Comparison of ENCODE assay signal across 28 cellular contexts in the genomic region with DNA sequence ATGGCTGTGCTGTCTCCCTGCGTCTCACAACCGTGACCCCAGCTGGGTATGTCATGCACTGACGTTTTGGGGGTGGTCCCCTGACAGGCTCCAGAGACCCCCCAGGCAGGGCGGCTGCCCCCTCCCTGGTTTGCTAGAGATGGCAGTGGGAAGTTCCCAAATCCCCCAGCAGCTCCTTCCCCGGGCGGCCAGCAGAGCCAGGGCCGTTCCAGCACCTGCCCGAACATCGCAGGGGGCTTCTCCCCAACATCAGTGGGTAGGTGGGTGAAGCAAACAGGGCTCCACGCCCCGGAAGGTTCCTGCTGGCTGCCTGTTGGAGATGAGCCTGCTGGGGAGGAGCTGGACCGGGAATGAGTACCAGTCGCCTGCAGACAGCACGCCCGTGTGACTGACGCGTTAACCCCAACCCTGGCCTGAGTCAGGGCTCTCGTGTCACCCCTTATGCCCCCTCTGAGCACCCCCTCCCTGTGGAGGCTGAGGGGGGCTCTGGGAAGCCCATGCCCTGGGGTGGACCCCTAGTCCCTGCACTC. TPM values are rescaled to one million over a fixed set of nuclear protein-coding genes. Genes with fewer than 3 reads are reported as not detected.
DNase-seq lines count a peak whose midpoint lies in the region; ATAC-seq, FAIRE-seq and TF ChIP-seq lines count a peak whose summit lies in the region.
"Had no signal": no experiment of that assay in that cellular context is flagged by ENCODE, and none has a peak within 500 bp of the region (broad histone marks: within the 10 kb centered on the region; RNA-seq: fewer than 3 reads in every experiment).

No MANE protein-coding gene starts in this region.

- dilution Hi-C loops in IMR-90 (cut with HindIII; ENCODE audit: low sequenced_read_pairs, unreplicated experiment): no loop called here

- H2BK5ac ChIP-seq in IMR-90 (ENCODE audit: low read depth, low read length, poor library complexity, severe bottlenecking): no peak overlapping the region

- no peak overlapping the region for H3K27ac ChIP-seq in right cardiac atrium (ENCODE audit: low read length)
- no peak overlapping the region for H3K27ac ChIP-seq in IMR-90 (ENCODE audit: insufficient read depth, low read length)
- H3K27ac ChIP-seq in kidney (ENCODE audit: low read depth in 2 of 2, low read length in 2 of 2): no peak overlapping the region
- no peak overlapping the region for H3K27ac ChIP-seq in gastroesophageal sphincter
- H3K27ac ChIP-seq: BLaER1 had no signal

- H3K4me3 ChIP-seq in right cardiac atrium (ENCODE audit: low read length): no peak overlapping the region
- no peak overlapping the region for H3K4me3 ChIP-seq in IMR-90 (ENCODE audit: insufficient read depth, low read depth, low read length)
- no peak overlapping the region for H3K4me3 ChIP-seq in kidney (ENCODE audit: low read length in 2 of 2)
- no peak overlapping the region for H3K4me3 ChIP-seq in gastroesophageal sphincter
- H3K4me3 ChIP-seq: BLaER1, GM12878 had no signal

- no peaks in the 10 kb centered on the region for H3K79me1 ChIP-seq in IMR-90 (ENCODE audit: low read depth in 1 of 2, low read length in 2 of 2)

- H3K9me1 ChIP-seq in IMR-90 (ENCODE audit: insufficient read depth, low read length): peaks cover 2% of the 10 kb centered on the region; the same call in 1 of the 2 replicates

- CTCF ChIA-PET in IMR-90 (lab: Yijun Ruan, JAX): no interaction called here

- H3K23ac ChIP-seq in IMR-90 (ENCODE audit: low read depth, low read length): no peak overlapping the region

- peaks cover 43 to 63% of the 10 kb centered on the region in 2 donors for H3K36me3 Mint-ChIP-seq in stimulated activated naive B cell treated with anti-CD40 and anti-IgM and Interleukin-4, amounts not matched to agents 10 μg/mL and 1 μg/mL and 100 μg/mL, for 72 hours

- in situ Hi-C loops in IMR-90 (cut with MboI; ENCODE audit: low sequenced_read_pairs): no loop called here

- no peak overlapping the region for H4K8ac ChIP-seq in IMR-90 (ENCODE audit: low read depth in 2 of 2, low read length in 2 of 2)

- H3K18ac ChIP-seq in IMR-90 (ENCODE audit: low read depth, low read length): no peak overlapping the region

- H3K9me3 Mint-ChIP-seq in stimulated activated naive B cell treated with anti-CD40 and anti-IgM and Interleukin-4, amounts not matched to agents 10 μg/mL and 1 μg/mL and 100 μg/mL, for 72 hours: no peaks in the 10 kb centered on the region
- H3K9me3 Mint-ChIP-seq: CD14-positive monocyte; CD4-positive, CD25-positive, alpha-beta regulatory T cell; CD8-positive, alpha-beta memory T cell had no signal

- no peak overlapping the region for H2BK120ac ChIP-seq in IMR-90 (ENCODE audit: low read depth, low read length)

- H3K56ac ChIP-seq in IMR-90 (ENCODE audit: extremely low read depth, insufficient read depth, low read length): no peak overlapping the region

- H3K9me3 ChIP-seq in right cardiac atrium (ENCODE audit: control insufficient read depth, low read length) (no peaks in the 10 kb centered on the region), IMR-90 (ENCODE audit: control insufficient read depth, insufficient read depth, low read length) (no peaks in the 10 kb centered on the region), kidney (ENCODE audit: control insufficient read depth in 1 of 2, low read length in 2 of 2) (no peaks in the 10 kb centered on the region), gastroesophageal sphincter (no peaks in the 10 kb centered on the region)
- H3K9me3 ChIP-seq: BE2C, BLaER1 had no signal

- no peak overlapping the region for H3K4ac ChIP-seq in IMR-90 (ENCODE audit: low read depth, low read length)

- TF ChIP-seq EP300 in gastroesophageal sphincter (IDR thresholded peaks at IDR 0.05): no peak

- H3K9ac ChIP-seq in IMR-90 (ENCODE audit: low read depth, low read length): no peak overlapping the region
- no peak overlapping the region for H3K9ac ChIP-seq in kidney (ENCODE audit: low read length in 2 of 2)
- H3K9ac ChIP-seq: BLaER1 had no signal

- no peak overlapping the region for H3K4me2 ChIP-seq in IMR-90 (ENCODE audit: low read depth, low read length)
- H3K4me2 ChIP-seq: BLaER1 had no signal

- no peak overlapping the region for H2AK5ac ChIP-seq in IMR-90 (ENCODE audit: low read depth, low read length)

- no TSS peak for BruUV-seq in IMR-90 (replicated peaks; lab: Mats Ljungman, UMichigan)

- POLR2A ChIA-PET in IMR-90 (lab: Charles Lee; ENCODE audit: unreplicated experiment): no interaction called here

- intact Hi-C loops in right cardiac atrium (cut with DNase I) (loop anchor here in 1 of 4 donors (5.0 kb wide), 1 partner anchor 104 kb away; no protein-coding TSS in a partner anchor), cardiac septum (cut with DNase I) (no loop called here), IMR-90 (cut with micrococcal nuclease) (no loop called here), kidney (cut with DNase I) (no loop called here)

- H4K91ac ChIP-seq in IMR-90 (ENCODE audit: insufficient read depth, low read depth, low read length): no peak overlapping the region

- H2AFZ ChIP-seq in IMR-90 (replicated peaks; ENCODE audit: low read length, poor library complexity): no peak overlapping the region

- H3K14ac ChIP-seq in IMR-90 (replicated peaks; ENCODE audit: low read depth, low read length): no peak overlapping the region

- H3K4me1 ChIP-seq in right cardiac atrium (ENCODE audit: control insufficient read depth, insufficient read depth, low read length) (no peaks in the 10 kb centered on the region), IMR-90 (ENCODE audit: control insufficient read depth, insufficient read depth, low read length) (peaks cover 2% of the 10 kb centered on the region; the same call in 1 of the 2 replicates), kidney (ENCODE audit: control insufficient read depth in 1 of 2, insufficient read depth in 1 of 2, low read depth in 1 of 2, low read length in 2 of 2) (peaks cover 0 to 2% of the 10 kb centered on the region in 2 donors), gastroesophageal sphincter (peaks cover 0 to 5% (median 0%) of the 10 kb centered on the region in 3 donors)

- no peak overlapping the region for H2BK20ac ChIP-seq in IMR-90 (ENCODE audit: low read depth, low read length)

- no peak for ATAC-seq in right cardiac atrium
- ATAC-seq in IMR-90 (ENCODE audit: low read depth): no peak
- no peak for ATAC-seq in stimulated activated naive B cell treated with anti-CD40 and anti-IgM and Interleukin-4, amounts not matched to agents 10 μg/mL and 1 μg/mL and 100 μg/mL, for 72 hours (replicated peaks)
- ATAC-seq in gastroesophageal sphincter: no peak
- ATAC-seq: GM12878 had no signal

- no peaks in the 10 kb centered on the region for H3K27me3 ChIP-seq in right cardiac atrium (ENCODE audit: control insufficient read depth, insufficient read depth)
- no peaks in the 10 kb centered on the region for H3K27me3 ChIP-seq in IMR-90 (ENCODE audit: control insufficient read depth, insufficient read depth, low read length)
- H3K27me3 ChIP-seq in gastroesophageal sphincter: no peaks in the 10 kb centered on the region
- H3K27me3 ChIP-seq: BE2C, BLaER1 had no signal

- H3K4me1 Mint-ChIP-seq in stimulated activated naive B cell treated with anti-CD40 and anti-IgM and Interleukin-4, amounts not matched to agents 10 μg/mL and 1 μg/mL and 100 μg/mL, for 72 hours: peaks cover 4 to 7% of the 10 kb centered on the region in 2 donors
- H3K4me1 Mint-ChIP-seq: CD14-positive monocyte had no signal

- no peak for TF ChIP-seq POLR2A in IMR-90 (IDR thresholded peaks at IDR 0.05; ENCODE audit: low read depth, low read length)
- TF ChIP-seq POLR2A in gastroesophageal sphincter (IDR thresholded peaks at IDR 0.05): no peak

- no peak for TF ChIP-seq CTCF in IMR-90 (conservative IDR thresholded peaks at IDR 0.05; ENCODE audit: low read depth, low read length)
- no peak for TF ChIP-seq CTCF in kidney (IDR thresholded peaks at IDR 0.05; ENCODE audit: borderline replicate concordance, extremely low read depth, insufficient read depth)
- no peak for TF ChIP-seq CTCF in gastroesophageal sphincter (IDR thresholded peaks at IDR 0.05)

- H3K27me3 Mint-ChIP-seq in stimulated activated naive B cell treated with anti-CD40 and anti-IgM and Interleukin-4, amounts not matched to agents 10 μg/mL and 1 μg/mL and 100 μg/mL, for 72 hours: no peaks in the 10 kb centered on the region
- H3K27me3 Mint-ChIP-seq: CD4-positive, alpha-beta memory T cell; CD4-positive, CD25-positive, alpha-beta regulatory T cell; CD8-positive, alpha-beta memory T cell had no signal

- peak overlapping the region; percentile 65 for H2AK9ac ChIP-seq in IMR-90 (replicated peaks; ENCODE audit: low read depth, low read length, poor library complexity)

- no peak for FAIRE-seq in kidney (lab: Jason Lieb, UNC)
- FAIRE-seq: A204.1, GM12878, GM12892, GM18507 had no signal

- H3K27ac Mint-ChIP-seq in stimulated activated naive B cell treated with anti-CD40 and anti-IgM and Interleukin-4, amounts not matched to agents 10 μg/mL and 1 μg/mL and 100 μg/mL, for 72 hours: peak overlapping the region; percentile 14
- H3K27ac Mint-ChIP-seq: CD4-positive, alpha-beta memory T cell; CD4-positive, CD25-positive, alpha-beta regulatory T cell; CD8-positive, alpha-beta memory T cell had no signal

- DNase-seq in right cardiac atrium (peak; percentile 10 to 47 (median 22)), cardiac septum (ENCODE audit: low spot score) (no peak), IMR-90 (no peak), kidney (peak; percentile 64), NCI-H2107 treated with DMSO at 0.1 percent for 48 hours (lab: John Stamatoyannopoulos, UW; ENCODE audit: unreplicated experiment) (no peak)
- no peak for DNase-seq in stimulated activated naive B cell treated with anti-CD40 and anti-IgM and Interleukin-4, amounts not matched to agents 10 μg/mL and 1 μg/mL and 100 μg/mL, for 72 hours
- DNase-seq: 8988T; ACHN; BE2C; C1 segment of cervical spinal cord; CD4-positive, alpha-beta memory T cell; CD4-positive, CD25-positive, alpha-beta regulatory T cell; CD8-positive, alpha-beta memory T cell; COR-L47; DMS 273 treated with DMSO at 0.1 percent for 48 hours; DMS153; DMS53; DMS79; DND-41; EL; GDM1 had no signal

- H4K20me1 ChIP-seq in IMR-90 (ENCODE audit: insufficient read depth, low read length): no peaks in the 10 kb centered on the region

- WGBS in right cardiac atrium: 95% methylated on average over 18 of the region's 18 CpGs
- no CpG with 5 or more reads among the region's 18 CpGs for WGBS in IMR-90 (ENCODE audit: extremely low coverage in 2 of 2, insufficient read length in 1 of 2), 2 experiments
- WGBS in gastroesophageal sphincter (ENCODE audit: low coverage in 1 of 2), 2 donors: 81% methylated on average over 3 of the region's 18 CpGs; no CpG with 5 or more reads in 1 of the 2 donors

- no peak overlapping the region for H2BK15ac ChIP-seq in IMR-90 (ENCODE audit: low read depth, low read length)

- no peak for TF ChIP-seq RAD21 in IMR-90 (IDR thresholded peaks at IDR 0.05; ENCODE audit: low read length)

- no peak overlapping the region for H3K4me3 Mint-ChIP-seq in stimulated activated naive B cell treated with anti-CD40 and anti-IgM and Interleukin-4, amounts not matched to agents 10 μg/mL and 1 μg/mL and 100 μg/mL, for 72 hours
- H3K4me3 Mint-ChIP-seq: CD14-positive monocyte; CD4-positive, alpha-beta memory T cell; CD4-positive, CD25-positive, alpha-beta regulatory T cell; CD8-positive, alpha-beta memory T cell had no signal

- H3K36me3 ChIP-seq in IMR-90 (ENCODE audit: control insufficient read depth, insufficient read depth, low read length) (peaks cover 54% of the 10 kb centered on the region), kidney (ENCODE audit: control insufficient read depth in 1 of 2, insufficient read depth in 2 of 2, low read length in 2 of 2) (peaks cover 7 to 27% of the 10 kb centered on the region in 2 donors), gastroesophageal sphincter (peaks cover 0 to 86% of the 10 kb centered on the region in 2 donors)

- H4K5ac ChIP-seq in IMR-90 (ENCODE audit: low read depth, low read length): no peak overlapping the region

RNA-seq across cellular contexts. Expression of a gene that starts 45.6 kb away (rescaled TPM):
- total RNA-seq in right cardiac atrium: 100 to 1,000 TPM in 1 of 4 donors, 10 to 100 TPM in 3; 74.3 to 106 (median 88.5) TPM
- 31.6 TPM for polyA plus RNA-seq in right cardiac atrium
- 64.8 TPM for total RNA-seq in cardiac septum
- 2.7 and 2.8 TPM in 2 replicates for total RNA-seq in IMR-90 (2012; rRNA removed)
- 5.8 and 7.4 TPM in 2 replicates for polyA plus RNA-seq in IMR-90 (2012; rRNA removed)
- 3.2 and 5.9 TPM in 2 replicates for polyA plus RNA-seq in IMR-90 (2012; cell fraction: cytosol; rRNA removed)
- polyA plus RNA-seq in IMR-90 (2012; cell fraction: nucleus; rRNA removed; ENCODE audit: low replicate concordance): 11.4 and 12.3 TPM in 2 replicates
- total RNA-seq in kidney: 58.2 TPM
- polyA plus RNA-seq in kidney (ENCODE audit: insufficient read depth, low read depth, low replicate concordance): 12.1 TPM
- 10 to 100 TPM; 10.8 to 53.3 (median 33.2) TPM for total RNA-seq in gastroesophageal sphincter

Comparison
In these comparisons a context has a peak if more than half of its experiments do, and no peak if none do; other contexts are left out.
1. DNase-seq: peak in right cardiac atrium (3 of 3) and kidney (single experiment); none in cardiac septum (single experiment), IMR-90 (single experiment), stimulated activated naive B cell treated with anti-CD40 and anti-IgM and Interleukin-4, amounts not matched to agents 10 μg/mL and 1 μg/mL and 100 μg/mL, for 72 hours (single experiment) and NCI-H2107 treated with DMSO at 0.1 percent for 48 hours (single experiment).